ENCODE assay signal across 1 cellular context in genomic region chr13:40331802-40332201, GRCh38.
TF ChIP-seq lines count a peak whose summit lies in the region.

No MANE protein-coding gene starts in this region.

TF ChIP-seq in HepG2, 621 proteins besides CTCF, POLR2A, EP300 and RAD21 (continues in another document):
- TF ChIP-seq ZNF747 (CRISPR knock-in tag; IDR thresholded peaks at IDR 0.05; ENCODE audit: borderline replicate concordance) (no peak), SIX4 (CRISPR knock-in tag; IDR thresholded peaks at IDR 0.05) (no peak), ELF3 (CRISPR knock-in tag; IDR thresholded peaks at IDR 0.05) (peak; percentile 60), KDM6A (CRISPR knock-in tag; IDR thresholded peaks at IDR 0.05; ENCODE audit: low read depth) (peak; percentile 24; the same call in 1 of the 2 replicates), FOSL1 (CRISPR knock-in tag; IDR thresholded peaks at IDR 0.05; ENCODE audit: borderline replicate concordance) (no peak), TAF15 (IDR thresholded peaks at IDR 0.05; ENCODE audit: low read depth, low read length, poor library complexity, severe bottlenecking) (no peak), ZNF281 (CRISPR knock-in tag; IDR thresholded peaks at IDR 0.05; ENCODE audit: borderline replicate concordance) (peak; percentile 62; the same call in 1 of the 2 replicates), GATAD2A (CRISPR knock-in tag; IDR thresholded peaks at IDR 0.05) (peak; percentile 77), ZC3H13 (CRISPR knock-in tag; IDR thresholded peaks at IDR 0.05) (no peak), THAP7 (CRISPR knock-in tag; IDR thresholded peaks at IDR 0.05) (no peak), RARA (CRISPR knock-in tag; IDR thresholded peaks at IDR 0.05) (peak; percentile 59), ZNF780A (CRISPR knock-in tag; IDR thresholded peaks at IDR 0.05) (no peak), ZNF501 (CRISPR knock-in tag; IDR thresholded peaks at IDR 0.05) (no peak), ZNF513 (CRISPR knock-in tag; conservative IDR thresholded peaks at IDR 0.05) (no peak), ZNF337 (CRISPR knock-in tag; IDR thresholded peaks at IDR 0.05; ENCODE audit: borderline replicate concordance, low read depth) (no peak), TFAP4 (IDR thresholded peaks at IDR 0.05; ENCODE audit: borderline replicate concordance, low read depth) (no peak), ZBTB14 (CRISPR knock-in tag; IDR thresholded peaks at IDR 0.05) (no peak), BCL6 (CRISPR knock-in tag; IDR thresholded peaks at IDR 0.05) (peak; percentile 64; the same call in 1 of the 2 replicates), FOSL2 (CRISPR knock-in tag; IDR thresholded peaks at IDR 0.05) (peak; percentile 58), ZSCAN12 (CRISPR knock-in tag; IDR thresholded peaks at IDR 0.05) (no peak), ZFP82 (CRISPR knock-in tag; IDR thresholded peaks at IDR 0.05; ENCODE audit: borderline replicate concordance) (no peak), ZNF224 (CRISPR knock-in tag; IDR thresholded peaks at IDR 0.05) (no peak), U2AF1 (optimal IDR thresholded peaks at IDR 0.05; ENCODE audit: low read depth, low read length) (no peak), ZHX2 (IDR thresholded peaks at IDR 0.05; ENCODE audit: low read depth) (no peak), ZHX2 (CRISPR knock-in tag; IDR thresholded peaks at IDR 0.05; ENCODE audit: borderline replicate concordance) (no peak), PRPF4 (IDR thresholded peaks at IDR 0.05; ENCODE audit: low read depth, low read length, poor library complexity, severe bottlenecking) (no peak), ZNF710 (CRISPR knock-in tag; IDR thresholded peaks at IDR 0.05; ENCODE audit: borderline replicate concordance) (no peak), XBP1 (CRISPR knock-in tag; IDR thresholded peaks at IDR 0.05) (no peak), ZMYM3 (CRISPR knock-in tag; IDR thresholded peaks at IDR 0.05) (no peak), CSRNP1 (CRISPR knock-in tag; IDR thresholded peaks at IDR 0.05) (no peak), FOXA3 (CRISPR knock-in tag; IDR thresholded peaks at IDR 0.05) (peak; percentile 50; the same call in 1 of the 2 replicates), TBX2 (CRISPR knock-in tag; IDR thresholded peaks at IDR 0.05; ENCODE audit: borderline replicate concordance) (no peak; the same call in 1 of the 2 replicates), ARID5B (CRISPR knock-in tag; IDR thresholded peaks at IDR 0.05) (peak; percentile 83), NFE2L1 (CRISPR knock-in tag; IDR thresholded peaks at IDR 0.05; ENCODE audit: borderline replicate concordance) (no peak), ATF2 (CRISPR knock-in tag; IDR thresholded peaks at IDR 0.05) (peak; percentile 34; the same call in 1 of the 2 replicates), ZNF160 (CRISPR knock-in tag; IDR thresholded peaks at IDR 0.05) (no peak), RAD51 (IDR thresholded peaks at IDR 0.05; ENCODE audit: borderline replicate concordance) (no peak)
